In genomic region chr12:50530532-50530931, GRCh38 we compare ENCODE assay signal across 22 cellular contexts. TPM values are rescaled to one million over a fixed set of nuclear protein-coding genes. Genes with fewer than 3 reads are reported as not detected.
DNase-seq lines count a peak whose midpoint lies in the region; ATAC-seq and TF ChIP-seq lines count a peak whose summit lies in the region.
"Had no signal": no experiment of that assay in that cellular context is flagged by ENCODE, and none has a peak within 500 bp of the region (broad histone marks: within the 10 kb centered on the region; RNA-seq: fewer than 3 reads in every experiment).

No MANE protein-coding gene starts in this region.

- no peaks in the 10 kb centered on the region for H3K36me3 ChIP-seq in GM23338 (ENCODE audit: insufficient read depth)
- H3K36me3 ChIP-seq in PC-9 (ENCODE audit: low read depth), result no peaks in the 10 kb centered on the region
- H3K36me3 ChIP-seq: MG63 had no signal

- peaks cover 40% of the 10 kb centered on the region for H3K4me1 ChIP-seq in GM23338 (ENCODE audit: insufficient read depth)
- peaks cover 64% of the 10 kb centered on the region for H3K4me1 ChIP-seq in PC-9 (replicated peaks; ENCODE audit: insufficient read depth)
- peaks cover 29% of the 10 kb centered on the region for H3K4me1 ChIP-seq in foreskin keratinocyte
- H3K4me1 ChIP-seq: BE2C had no signal

- ATAC-seq in GM23338, result no peak
- no peak for ATAC-seq in foreskin keratinocyte
- no peak for ATAC-seq in activated CD8-positive, alpha-beta T cell treated with anti-CD3 and anti-CD28 coated beads, Interleukin-2, amount 10 ng/mL, durations not matched to agents 7 days and 5 days
- no peak for ATAC-seq in activated naive CD8-positive, alpha-beta T cell treated with anti-CD3 and anti-CD28 coated beads, Interleukin-2, amount 50 U/mL, for 24 hours
- ATAC-seq in Right ventricle myocardium superior (ENCODE audit: poor library complexity), result no peak

- BruUV-seq in PC-9 (replicated peaks; lab: Mats Ljungman, UMichigan), result no TSS peak

- no peaks in the 10 kb centered on the region for H3K9me3 Mint-ChIP-seq in GM23338
- no peaks in the 10 kb centered on the region for H3K9me3 Mint-ChIP-seq in activated CD8-positive, alpha-beta T cell treated with anti-CD3 and anti-CD28 coated beads, Interleukin-2, amount 10 ng/mL, durations not matched to agents 7 days and 5 days (ENCODE audit: insufficient read depth)
- no peaks in the 10 kb centered on the region for H3K9me3 Mint-ChIP-seq in activated naive CD8-positive, alpha-beta T cell treated with anti-CD3 and anti-CD28 coated beads, Interleukin-2, amount 50 U/mL, for 24 hours
- H3K9me3 Mint-ChIP-seq: CD4-positive, CD25-positive, alpha-beta regulatory T cell; HFFc6 had no signal

- CTCF ChIA-PET in PC-9 (lab: Charles Lee), result no interaction called here
- CTCF ChIA-PET in activated CD8-positive, alpha-beta T cell treated with anti-CD3 and anti-CD28 coated beads, Interleukin-2, amount 10 ng/mL, durations not matched to agents 7 days and 5 days (lab: Charles Lee), result interaction anchor here (1.3 to 2.9 kb wide), 2 partner anchors 12 to 26 kb away, joined by 4 to 17 read pairs; partner anchors contain the start of gene DIP2B

- peaks cover 14% of the 10 kb centered on the region for H3K4me1 Mint-ChIP-seq in GM23338
- H3K4me1 Mint-ChIP-seq in activated CD8-positive, alpha-beta T cell treated with anti-CD3 and anti-CD28 coated beads, Interleukin-2, amount 10 ng/mL, durations not matched to agents 7 days and 5 days (ENCODE audit: low read depth), result peaks cover 32% of the 10 kb centered on the region
- peaks cover 26% of the 10 kb centered on the region for H3K4me1 Mint-ChIP-seq in activated naive CD8-positive, alpha-beta T cell treated with anti-CD3 and anti-CD28 coated beads, Interleukin-2, amount 50 U/mL, for 24 hours

- H3K27ac Mint-ChIP-seq in GM23338, result no peak overlapping the region
- no peak overlapping the region for H3K27ac Mint-ChIP-seq in activated CD8-positive, alpha-beta T cell treated with anti-CD3 and anti-CD28 coated beads, Interleukin-2, amount 10 ng/mL, durations not matched to agents 7 days and 5 days
- H3K27ac Mint-ChIP-seq in activated naive CD8-positive, alpha-beta T cell treated with anti-CD3 and anti-CD28 coated beads, Interleukin-2, amount 50 U/mL, for 24 hours, result no peak overlapping the region
- H3K27ac Mint-ChIP-seq: CD4-positive, CD25-positive, alpha-beta regulatory T cell; HFFc6 had no signal

- intact Hi-C loops in PC-9 (cut with micrococcal nuclease; ENCODE audit: unreplicated experiment) (no loop called here), Right ventricle myocardium superior (cut with DNase I) (no loop called here)

- peaks cover 3% of the 10 kb centered on the region; the same call in 1 of the 3 replicates for H3K36me3 Mint-ChIP-seq in GM23338 (ENCODE audit: low read depth)
- peaks cover 12% of the 10 kb centered on the region for H3K36me3 Mint-ChIP-seq in activated CD8-positive, alpha-beta T cell treated with anti-CD3 and anti-CD28 coated beads, Interleukin-2, amount 10 ng/mL, durations not matched to agents 7 days and 5 days (ENCODE audit: low read depth)
- H3K36me3 Mint-ChIP-seq in activated naive CD8-positive, alpha-beta T cell treated with anti-CD3 and anti-CD28 coated beads, Interleukin-2, amount 50 U/mL, for 24 hours (ENCODE audit: low read depth), result peaks cover 10% of the 10 kb centered on the region

- H3K4me3 Mint-ChIP-seq in GM23338, result no peak overlapping the region
- no peak overlapping the region for H3K4me3 Mint-ChIP-seq in activated CD8-positive, alpha-beta T cell treated with anti-CD3 and anti-CD28 coated beads, Interleukin-2, amount 10 ng/mL, durations not matched to agents 7 days and 5 days
- H3K4me3 Mint-ChIP-seq in activated naive CD8-positive, alpha-beta T cell treated with anti-CD3 and anti-CD28 coated beads, Interleukin-2, amount 50 U/mL, for 24 hours, result no peak overlapping the region
- H3K4me3 Mint-ChIP-seq: CD4-positive, CD25-positive, alpha-beta regulatory T cell; HFFc6 had no signal

- H3K27me3 Mint-ChIP-seq in GM23338 (ENCODE audit: insufficient read depth, low read depth, poor library complexity), result no peaks in the 10 kb centered on the region
- no peaks in the 10 kb centered on the region for H3K27me3 Mint-ChIP-seq in activated CD8-positive, alpha-beta T cell treated with anti-CD3 and anti-CD28 coated beads, Interleukin-2, amount 10 ng/mL, durations not matched to agents 7 days and 5 days (ENCODE audit: low read depth)
- H3K27me3 Mint-ChIP-seq in activated naive CD8-positive, alpha-beta T cell treated with anti-CD3 and anti-CD28 coated beads, Interleukin-2, amount 50 U/mL, for 24 hours, result no peaks in the 10 kb centered on the region
- H3K27me3 Mint-ChIP-seq: CD4-positive, CD25-positive, alpha-beta regulatory T cell had no signal

- H3K27me3 ChIP-seq in GM23338 (ENCODE audit: insufficient read depth), result no peaks in the 10 kb centered on the region
- H3K27me3 ChIP-seq in PC-9 (ENCODE audit: insufficient read depth, low read depth), result no peaks in the 10 kb centered on the region
- no peaks in the 10 kb centered on the region for H3K27me3 ChIP-seq in foreskin keratinocyte
- H3K27me3 ChIP-seq: BE2C, MG63 had no signal

- DNase-seq in GM23338 (ENCODE audit: low spot score) (no peak), PC-9 (no peak), foreskin keratinocyte (no peak), NCI-H2029 treated with DMSO at 0.1 percent for 48 hours (lab: John Stamatoyannopoulos, UW) (no peak), Right ventricle myocardium superior (no peak)
- DNase-seq in activated CD8-positive, alpha-beta T cell treated with anti-CD3 and anti-CD28 coated beads, Interleukin-2, amount 10 ng/mL, durations not matched to agents 7 days and 5 days, result no peak
- no peak for DNase-seq in activated naive CD8-positive, alpha-beta T cell treated with anti-CD3 and anti-CD28 coated beads, Interleukin-2, amount 50 U/mL, for 24 hours
- DNase-seq: BE2C; CD4-positive, CD25-positive, alpha-beta regulatory T cell; DMS53; H7; HFFc6; KBM-7; MG63; NCI-H1105 treated with DMSO at 0.1 percent for 48 hours; NCI-H146; NCI-H1930; NCI-H446; NCI-H524 treated with DMSO at 0.1 percent for 48 hours; NCI-H774; SK-N-SH; SW 1271 had no signal

- H3K9me2 ChIP-seq in GM23338 (ENCODE audit: insufficient read depth) (no peaks in the 10 kb centered on the region), PC-9 (ENCODE audit: insufficient read depth) (no peaks in the 10 kb centered on the region)
- H3K9me2 ChIP-seq: SK-N-SH had no signal

- POLR2A ChIA-PET in PC-9 (lab: Charles Lee; ENCODE audit: unreplicated experiment), result interaction anchor here (0.6 kb wide), 1 partner anchor 446 kb away, joined by 4 read pairs; no protein-coding TSS in a partner anchor
- POLR2A ChIA-PET in activated CD8-positive, alpha-beta T cell treated with anti-CD3 and anti-CD28 coated beads, Interleukin-2, amount 10 ng/mL, durations not matched to agents 7 days and 5 days (lab: Charles Lee), result interaction anchor here (0.6 to 3.4 kb wide), 2 partner anchors 13 to 23 kb away, joined by 3 to 29 read pairs; partner anchors contain the start of gene DIP2B

- H3K79me2 ChIP-seq in GM23338 (replicated peaks; ENCODE audit: insufficient read depth) (peaks cover 72% of the 10 kb centered on the region), PC-9 (ENCODE audit: low read depth) (peaks cover 82% of the 10 kb centered on the region)

- H3K27ac ChIP-seq in GM23338 (ENCODE audit: low read depth) (peak overlapping the region; percentile 41; the same call in 1 of the 2 replicates), PC-9 (peak overlapping the region; percentile 98), foreskin keratinocyte (peak overlapping the region; percentile 96)

- H4K20me1 ChIP-seq in GM23338 (replicated peaks; ENCODE audit: insufficient read depth), result peaks cover 3% of the 10 kb centered on the region; the same call in 1 of the 2 replicates
- H4K20me1 ChIP-seq in PC-9 (ENCODE audit: insufficient read depth), result no peaks in the 10 kb centered on the region

- 0 out of 2 replicates have a peak, but pooled peaks cover 4% of the 10 kb centered on the region for H3F3A ChIP-seq in GM23338 (replicated peaks; ENCODE audit: low read depth)
- peaks cover 49% of the 10 kb centered on the region for H3F3A ChIP-seq in PC-9 (ENCODE audit: insufficient read depth, low read depth)

- H3K4me2 ChIP-seq in GM23338, result no peak overlapping the region
- H3K4me2 ChIP-seq in PC-9, result peak overlapping the region; percentile 73; the same call in 1 of the 2 replicates
- H3K4me2 ChIP-seq: SK-N-SH had no signal

- no peak for TF ChIP-seq CTCF in GM23338 (conservative IDR thresholded peaks at IDR 0.05; ENCODE audit: low read depth in 2 of 2)
- no peak for TF ChIP-seq CTCF in PC-9 (conservative IDR thresholded peaks at IDR 0.05)
- TF ChIP-seq CTCF in foreskin keratinocyte (conservative IDR thresholded peaks at IDR 0.05), result no peak

- H3K9me3 ChIP-seq in PC-9 (ENCODE audit: insufficient read depth, low read depth), result no peaks in the 10 kb centered on the region
- H3K9me3 ChIP-seq: BE2C, MG63, SK-N-SH had no signal

- H3K4me3 ChIP-seq in GM23338 (no peak overlapping the region), PC-9 (no peak overlapping the region)
- H3K4me3 ChIP-seq: MG63 had no signal

- H2AFZ ChIP-seq in GM23338, result no peak overlapping the region
- no peak overlapping the region for H2AFZ ChIP-seq in PC-9

TF ChIP-seq in GM23338, 12 proteins besides CTCF, POLR2A, EP300 and RAD21:
- TF ChIP-seq ETS1 (IDR thresholded peaks at IDR 0.05), result no peak

RNA-seq across cellular contexts. Expression of gene DIP2B, which starts 25.7 kb away (rescaled TPM):
- 35.0 and 36.4 TPM in 2 replicates for total RNA-seq in GM23338 (2014; rRNA removed; shearing (Covaris generic))
- polyA plus RNA-seq in GM23338 (2016; fragmentation: Nextera tagmentation; extraction: Ambion mirVana), result 8.0 and 8.9 TPM in 2 replicates
- total RNA-seq in PC-9 (2021), result 29.0 and 29.4 TPM in 2 replicates
- 29.6 and 30.7 TPM in 2 replicates for total RNA-seq in foreskin keratinocyte
- 4.8 and 6.4 TPM in 2 replicates for polyA plus RNA-seq in foreskin keratinocyte
- 10 to 100 TPM; 18.8 to 21.8 TPM for total RNA-seq in activated CD8-positive, alpha-beta T cell treated with anti-CD3 and anti-CD28 coated beads, Interleukin-2, amount 10 ng/mL, durations not matched to agents 7 days and 5 days
- total RNA-seq in Right ventricle myocardium superior, result 10.1 TPM

Comparison
In these comparisons a context has a peak if more than half of its experiments do, and no peak if none do; other contexts are left out.
1. H3K27ac ChIP-seq: peak in every context shown above with its lines; median percentile 98 in PC-9; 96 in foreskin keratinocyte; 41 in GM23338.